1 cellular context compared by ENCODE assay signal in the genomic region with DNA sequence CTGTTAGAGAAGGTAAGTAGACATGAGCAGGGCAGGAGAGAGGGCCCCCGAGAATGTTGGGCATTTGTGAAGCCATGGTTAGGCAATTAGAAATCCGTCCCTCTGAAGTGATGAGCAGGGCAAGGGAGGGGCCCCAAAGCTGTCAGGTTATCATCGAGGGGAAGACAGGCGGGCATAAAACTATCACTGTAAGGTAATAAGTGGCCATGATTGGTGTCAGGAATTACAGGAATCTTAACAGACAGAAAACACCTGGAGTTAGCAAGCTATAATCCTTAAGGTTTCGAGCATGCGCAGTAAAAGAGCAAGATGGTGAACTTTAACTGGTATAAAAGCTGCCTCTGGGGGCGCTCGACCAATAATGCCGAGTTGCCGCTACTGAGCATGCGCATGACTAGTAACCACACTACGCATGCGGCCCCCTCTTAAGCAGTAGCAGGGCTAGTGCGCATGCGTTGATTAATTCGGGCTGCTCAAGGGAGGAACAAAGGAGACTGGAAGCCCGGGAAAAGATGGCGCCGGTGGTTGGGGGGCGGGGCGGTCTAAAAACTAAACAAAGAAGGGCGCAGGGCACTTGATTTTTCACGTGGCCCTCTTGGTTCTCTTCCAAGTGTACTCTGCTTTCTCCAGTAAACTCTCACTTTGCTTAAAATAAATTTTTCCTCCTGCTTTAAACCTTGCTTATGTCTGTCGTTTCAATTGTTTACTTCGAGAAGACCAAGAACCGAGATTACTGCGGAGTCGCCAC.
TF ChIP-seq lines count a peak whose summit lies in the region.

No MANE protein-coding gene starts in this region.

TF ChIP-seq in K562, 482 proteins besides CTCF, POLR2A, EP300 and RAD21 (continued from another document and continues in another):
- TF ChIP-seq ESRRB (CRISPR knock-in tag; IDR thresholded peaks at IDR 0.05; ENCODE audit: borderline replicate concordance): no peak
- no peak for TF ChIP-seq TRIM28 (IDR thresholded peaks at IDR 0.05)
- peak; percentile 55 for TF ChIP-seq POLR2G (IDR thresholded peaks at IDR 0.05; ENCODE audit: low read depth, low read length)
- TF ChIP-seq NRF1 (conservative IDR thresholded peaks at IDR 0.05 in 1 of 2, IDR thresholded peaks at IDR 0.05 in 1 of 2): peak; percentile 98
- 0 out of 4 replicates have a peak, but pooled peaks of 1 of the 2 experiments have one; percentile 19 for TF ChIP-seq RCOR1 (IDR thresholded peaks at IDR 0.05; ENCODE audit: borderline replicate concordance in 1 of 2, low read depth in 2 of 2, low read length in 2 of 2)
- TF ChIP-seq TAF7 (tag; IDR thresholded peaks at IDR 0.05): no peak
- no peak for TF ChIP-seq SP1 (CRISPR knock-in tag; IDR thresholded peaks at IDR 0.05)
- TF ChIP-seq MAZ (CRISPR knock-in tag; conservative IDR thresholded peaks at IDR 0.05 in 1 of 2, IDR thresholded peaks at IDR 0.05 in 1 of 2): peak in 1 of 2 experiments; percentile 41; a peak in 2 of 4 replicates
- TF ChIP-seq, protein P1, sequence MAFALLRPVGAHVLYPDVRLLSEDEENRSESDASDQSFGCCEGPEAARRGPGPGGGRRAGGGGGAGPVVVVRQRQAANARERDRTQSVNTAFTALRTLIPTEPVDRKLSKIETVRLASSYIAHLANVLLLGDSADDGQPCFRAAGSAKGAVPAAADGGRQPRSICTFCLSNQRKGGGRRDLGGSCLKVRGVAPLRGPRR (CRISPR knock-in tag; IDR thresholded peaks at IDR 0.05): no peak
- no peak for TF ChIP-seq HSF4 (CRISPR knock-in tag; IDR thresholded peaks at IDR 0.05; ENCODE audit: borderline replicate concordance)
- 0 out of 2 replicates have a peak, but pooled peaks have one; percentile 53 for TF ChIP-seq RHOXF2B (CRISPR knock-in tag; conservative IDR thresholded peaks at IDR 0.05)
- TF ChIP-seq ILK (tag; IDR thresholded peaks at IDR 0.05; ENCODE audit: borderline replicate concordance, low read depth): no peak
- TF ChIP-seq, protein P2, sequence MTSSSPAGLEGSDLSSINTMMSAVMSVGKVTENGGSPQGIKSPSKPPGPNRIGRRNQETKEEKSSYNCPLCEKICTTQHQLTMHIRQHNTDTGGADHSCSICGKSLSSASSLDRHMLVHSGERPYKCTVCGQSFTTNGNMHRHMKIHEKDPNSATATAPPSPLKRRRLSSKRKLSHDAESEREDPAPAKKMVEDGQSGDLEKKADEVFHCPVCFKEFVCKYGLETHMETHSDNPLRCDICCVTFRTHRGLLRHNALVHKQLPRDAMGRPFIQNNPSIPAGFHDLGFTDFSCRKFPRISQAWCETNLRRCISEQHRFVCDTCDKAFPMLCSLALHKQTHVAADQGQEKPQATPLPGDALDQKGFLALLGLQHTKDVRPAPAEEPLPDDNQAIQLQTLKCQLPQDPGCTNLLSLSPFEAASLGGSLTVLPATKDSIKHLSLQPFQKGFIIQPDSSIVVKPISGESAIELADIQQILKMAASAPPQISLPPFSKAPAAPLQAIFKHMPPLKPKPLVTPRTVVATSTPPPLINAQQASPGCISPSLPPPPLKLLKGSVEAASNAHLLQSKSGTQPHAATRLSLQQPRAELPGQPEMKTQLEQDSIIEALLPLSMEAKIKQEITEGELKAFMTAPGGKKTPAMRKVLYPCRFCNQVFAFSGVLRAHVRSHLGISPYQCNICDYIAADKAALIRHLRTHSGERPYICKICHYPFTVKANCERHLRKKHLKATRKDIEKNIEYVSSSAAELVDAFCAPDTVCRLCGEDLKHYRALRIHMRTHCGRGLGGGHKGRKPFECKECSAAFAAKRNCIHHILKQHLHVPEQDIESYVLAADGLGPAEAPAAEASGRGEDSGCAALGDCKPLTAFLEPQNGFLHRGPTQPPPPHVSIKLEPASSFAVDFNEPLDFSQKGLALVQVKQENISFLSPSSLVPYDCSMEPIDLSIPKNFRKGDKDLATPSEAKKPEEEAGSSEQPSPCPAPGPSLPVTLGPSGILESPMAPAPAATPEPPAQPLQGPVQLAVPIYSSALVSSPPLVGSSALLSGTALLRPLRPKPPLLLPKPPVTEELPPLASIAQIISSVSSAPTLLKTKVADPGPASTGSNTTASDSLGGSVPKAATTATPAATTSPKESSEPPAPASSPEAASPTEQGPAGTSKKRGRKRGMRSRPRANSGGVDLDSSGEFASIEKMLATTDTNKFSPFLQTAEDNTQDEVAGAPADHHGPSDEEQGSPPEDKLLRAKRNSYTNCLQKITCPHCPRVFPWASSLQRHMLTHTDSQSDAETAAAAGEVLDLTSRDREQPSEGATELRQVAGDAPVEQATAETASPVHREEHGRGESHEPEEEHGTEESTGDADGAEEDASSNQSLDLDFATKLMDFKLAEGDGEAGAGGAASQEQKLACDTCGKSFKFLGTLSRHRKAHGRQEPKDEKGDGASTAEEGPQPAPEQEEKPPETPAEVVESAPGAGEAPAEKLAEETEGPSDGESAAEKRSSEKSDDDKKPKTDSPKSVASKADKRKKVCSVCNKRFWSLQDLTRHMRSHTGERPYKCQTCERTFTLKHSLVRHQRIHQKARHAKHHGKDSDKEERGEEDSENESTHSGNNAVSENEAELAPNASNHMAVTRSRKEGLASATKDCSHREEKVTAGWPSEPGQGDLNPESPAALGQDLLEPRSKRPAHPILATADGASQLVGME (CRISPR knock-in tag; IDR thresholded peaks at IDR 0.05): no peak
- TF ChIP-seq, protein P3, sequence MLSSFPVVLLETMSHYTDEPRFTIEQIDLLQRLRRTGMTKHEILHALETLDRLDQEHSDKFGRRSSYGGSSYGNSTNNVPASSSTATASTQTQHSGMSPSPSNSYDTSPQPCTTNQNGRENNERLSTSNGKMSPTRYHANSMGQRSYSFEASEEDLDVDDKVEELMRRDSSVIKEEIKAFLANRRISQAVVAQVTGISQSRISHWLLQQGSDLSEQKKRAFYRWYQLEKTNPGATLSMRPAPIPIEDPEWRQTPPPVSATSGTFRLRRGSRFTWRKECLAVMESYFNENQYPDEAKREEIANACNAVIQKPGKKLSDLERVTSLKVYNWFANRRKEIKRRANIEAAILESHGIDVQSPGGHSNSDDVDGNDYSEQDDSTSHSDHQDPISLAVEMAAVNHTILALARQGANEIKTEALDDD (IDR thresholded peaks at IDR 0.05): peak; percentile 82
- TF ChIP-seq HLTF (IDR thresholded peaks at IDR 0.05): no peak
- 0 out of 2 replicates have a peak, but pooled peaks have one; percentile 33 for TF ChIP-seq HCFC1 (IDR thresholded peaks at IDR 0.05; ENCODE audit: low read depth, low read length)
- TF ChIP-seq, protein P4, sequence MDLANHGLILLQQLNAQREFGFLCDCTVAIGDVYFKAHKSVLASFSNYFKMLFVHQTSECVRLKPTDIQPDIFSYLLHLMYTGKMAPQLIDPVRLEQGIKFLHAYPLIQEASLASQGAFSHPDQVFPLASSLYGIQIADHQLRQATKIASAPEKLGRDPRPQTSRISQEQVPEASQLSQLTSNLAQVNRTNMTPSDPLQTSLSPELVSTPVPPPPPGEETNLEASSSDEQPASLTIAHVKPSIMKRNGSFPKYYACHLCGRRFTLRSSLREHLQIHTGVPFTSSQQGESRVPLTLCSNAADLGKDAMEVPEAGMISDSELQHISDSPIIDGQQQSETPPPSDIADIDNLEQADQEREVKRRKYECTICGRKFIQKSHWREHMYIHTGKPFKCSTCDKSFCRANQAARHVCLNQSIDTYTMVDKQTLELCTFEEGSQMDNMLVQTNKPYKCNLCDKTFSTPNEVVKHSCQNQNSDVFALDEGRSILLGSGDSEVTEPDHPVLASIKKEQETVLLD (IDR thresholded peaks at IDR 0.05): peak; percentile 98
- peak; percentile 55; the same call in 1 of the 2 replicates for TF ChIP-seq EP400 (IDR thresholded peaks at IDR 0.05)
- no peak for TF ChIP-seq KDM5B (IDR thresholded peaks at IDR 0.05; ENCODE audit: insufficient replicate concordance, low read depth, low read length)
- peak; percentile 94 for TF ChIP-seq POLR2AphosphoS2 (IDR thresholded peaks at IDR 0.05; ENCODE audit: low read length)
- TF ChIP-seq ERF (CRISPR knock-in tag; IDR thresholded peaks at IDR 0.05): peak; percentile 84
- TF ChIP-seq, protein P5, sequence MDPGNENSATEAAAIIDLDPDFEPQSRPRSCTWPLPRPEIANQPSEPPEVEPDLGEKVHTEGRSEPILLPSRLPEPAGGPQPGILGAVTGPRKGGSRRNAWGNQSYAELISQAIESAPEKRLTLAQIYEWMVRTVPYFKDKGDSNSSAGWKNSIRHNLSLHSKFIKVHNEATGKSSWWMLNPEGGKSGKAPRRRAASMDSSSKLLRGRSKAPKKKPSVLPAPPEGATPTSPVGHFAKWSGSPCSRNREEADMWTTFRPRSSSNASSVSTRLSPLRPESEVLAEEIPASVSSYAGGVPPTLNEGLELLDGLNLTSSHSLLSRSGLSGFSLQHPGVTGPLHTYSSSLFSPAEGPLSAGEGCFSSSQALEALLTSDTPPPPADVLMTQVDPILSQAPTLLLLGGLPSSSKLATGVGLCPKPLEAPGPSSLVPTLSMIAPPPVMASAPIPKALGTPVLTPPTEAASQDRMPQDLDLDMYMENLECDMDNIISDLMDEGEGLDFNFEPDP (CRISPR knock-in tag; IDR thresholded peaks at IDR 0.05): no peak
- TF ChIP-seq BRF1 (IDR thresholded peaks at IDR 0.05; ENCODE audit: borderline replicate concordance, extremely low read depth, insufficient read length): no peak
- no peak for TF ChIP-seq KAT8 (IDR thresholded peaks at IDR 0.05; ENCODE audit: low read depth)
- no peak for TF ChIP-seq ZFX (CRISPR knock-in tag; IDR thresholded peaks at IDR 0.05)
- TF ChIP-seq, protein P6, sequence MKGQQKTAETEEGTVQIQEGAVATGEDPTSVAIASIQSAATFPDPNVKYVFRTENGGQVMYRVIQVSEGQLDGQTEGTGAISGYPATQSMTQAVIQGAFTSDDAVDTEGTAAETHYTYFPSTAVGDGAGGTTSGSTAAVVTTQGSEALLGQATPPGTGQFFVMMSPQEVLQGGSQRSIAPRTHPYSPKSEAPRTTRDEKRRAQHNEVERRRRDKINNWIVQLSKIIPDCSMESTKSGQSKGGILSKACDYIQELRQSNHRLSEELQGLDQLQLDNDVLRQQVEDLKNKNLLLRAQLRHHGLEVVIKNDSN (CRISPR knock-in tag; IDR thresholded peaks at IDR 0.05): no peak
- no peak for TF ChIP-seq NFATC3 (IDR thresholded peaks at IDR 0.05)
- no peak for TF ChIP-seq EWSR1 (IDR thresholded peaks at IDR 0.05; ENCODE audit: borderline replicate concordance, low read depth, partially characterized antibody)
- no peak for TF ChIP-seq ZNF239 (CRISPR knock-in tag; IDR thresholded peaks at IDR 0.05)
- TF ChIP-seq ZNF324 (CRISPR knock-in tag; IDR thresholded peaks at IDR 0.05): no peak
- TF ChIP-seq MEIS2 (IDR thresholded peaks at IDR 0.05; ENCODE audit: partially characterized antibody): peak; percentile 95
- TF ChIP-seq ILF3 (IDR thresholded peaks at IDR 0.05; ENCODE audit: borderline replicate concordance): 0 out of 2 replicates have a peak, but pooled peaks have one; percentile 58
- no peak for TF ChIP-seq HDGF (IDR thresholded peaks at IDR 0.05)
- TF ChIP-seq GABPB1 (CRISPR knock-in tag; IDR thresholded peaks at IDR 0.05): 0 out of 2 replicates have a peak, but pooled peaks have one; percentile 35
- TF ChIP-seq RBFOX2 (IDR thresholded peaks at IDR 0.05; ENCODE audit: low read depth, low read length): peak; percentile 37; the same call in 1 of the 2 replicates
- TF ChIP-seq ZNF316 (IDR thresholded peaks at IDR 0.05): no peak
- peak; percentile 66; the same call in 1 of the 2 replicates for TF ChIP-seq RFX7 (CRISPR knock-in tag; IDR thresholded peaks at IDR 0.05)
- no peak for TF ChIP-seq GTF2A2 (tag; IDR thresholded peaks at IDR 0.05)
- no peak for TF ChIP-seq RB1 (IDR thresholded peaks at IDR 0.05; ENCODE audit: low read depth)
- TF ChIP-seq, protein P7, sequence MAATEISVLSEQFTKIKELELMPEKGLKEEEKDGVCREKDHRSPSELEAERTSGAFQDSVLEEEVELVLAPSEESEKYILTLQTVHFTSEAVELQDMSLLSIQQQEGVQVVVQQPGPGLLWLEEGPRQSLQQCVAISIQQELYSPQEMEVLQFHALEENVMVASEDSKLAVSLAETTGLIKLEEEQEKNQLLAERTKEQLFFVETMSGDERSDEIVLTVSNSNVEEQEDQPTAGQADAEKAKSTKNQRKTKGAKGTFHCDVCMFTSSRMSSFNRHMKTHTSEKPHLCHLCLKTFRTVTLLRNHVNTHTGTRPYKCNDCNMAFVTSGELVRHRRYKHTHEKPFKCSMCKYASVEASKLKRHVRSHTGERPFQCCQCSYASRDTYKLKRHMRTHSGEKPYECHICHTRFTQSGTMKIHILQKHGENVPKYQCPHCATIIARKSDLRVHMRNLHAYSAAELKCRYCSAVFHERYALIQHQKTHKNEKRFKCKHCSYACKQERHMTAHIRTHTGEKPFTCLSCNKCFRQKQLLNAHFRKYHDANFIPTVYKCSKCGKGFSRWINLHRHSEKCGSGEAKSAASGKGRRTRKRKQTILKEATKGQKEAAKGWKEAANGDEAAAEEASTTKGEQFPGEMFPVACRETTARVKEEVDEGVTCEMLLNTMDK (IDR thresholded peaks at IDR 0.05; ENCODE audit: borderline replicate concordance, insufficient read depth, low read depth, low read length, poor library complexity, severe bottlenecking): peak; percentile 67
- TF ChIP-seq OTX1 (CRISPR knock-in tag; IDR thresholded peaks at IDR 0.05): 0 out of 2 replicates have a peak, but pooled peaks have one; percentile 9
- TF ChIP-seq, protein P8, sequence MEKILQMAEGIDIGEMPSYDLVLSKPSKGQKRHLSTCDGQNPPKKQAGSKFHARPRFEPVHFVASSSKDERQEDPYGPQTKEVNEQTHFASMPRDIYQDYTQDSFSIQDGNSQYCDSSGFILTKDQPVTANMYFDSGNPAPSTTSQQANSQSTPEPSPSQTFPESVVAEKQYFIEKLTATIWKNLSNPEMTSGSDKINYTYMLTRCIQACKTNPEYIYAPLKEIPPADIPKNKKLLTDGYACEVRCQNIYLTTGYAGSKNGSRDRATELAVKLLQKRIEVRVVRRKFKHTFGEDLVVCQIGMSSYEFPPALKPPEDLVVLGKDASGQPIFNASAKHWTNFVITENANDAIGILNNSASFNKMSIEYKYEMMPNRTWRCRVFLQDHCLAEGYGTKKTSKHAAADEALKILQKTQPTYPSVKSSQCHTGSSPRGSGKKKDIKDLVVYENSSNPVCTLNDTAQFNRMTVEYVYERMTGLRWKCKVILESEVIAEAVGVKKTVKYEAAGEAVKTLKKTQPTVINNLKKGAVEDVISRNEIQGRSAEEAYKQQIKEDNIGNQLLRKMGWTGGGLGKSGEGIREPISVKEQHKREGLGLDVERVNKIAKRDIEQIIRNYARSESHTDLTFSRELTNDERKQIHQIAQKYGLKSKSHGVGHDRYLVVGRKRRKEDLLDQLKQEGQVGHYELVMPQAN (IDR thresholded peaks at IDR 0.05; ENCODE audit: borderline replicate concordance): peak; percentile 48; the same call in 1 of the 2 replicates
- no peak for TF ChIP-seq ZNF583 (CRISPR knock-in tag; IDR thresholded peaks at IDR 0.05)
- no peak for TF ChIP-seq KLF16 (IDR thresholded peaks at IDR 0.05)
- peak; percentile 34; the same call in 1 of the 2 replicates for TF ChIP-seq SPI1 (IDR thresholded peaks at IDR 0.05; ENCODE audit: borderline replicate concordance, low read depth, low read length)
- no peak for TF ChIP-seq PTRF (tag; IDR thresholded peaks at IDR 0.05)
- TF ChIP-seq MXI1 (IDR thresholded peaks at IDR 0.05; ENCODE audit: low read depth, low read length): peak; percentile 41; the same call in 1 of the 2 replicates
- TF ChIP-seq ZNF431 (CRISPR knock-in tag; IDR thresholded peaks at IDR 0.05): no peak
- peak; percentile 87; the same call in 1 of the 2 replicates for TF ChIP-seq POLR2AphosphoS5 (IDR thresholded peaks at IDR 0.05; ENCODE audit: control insufficient read depth, insufficient read depth, low read depth, low read length)
- 0 out of 4 replicates have a peak, but pooled peaks of 1 of the 2 experiments have one; percentile 24 for TF ChIP-seq HDAC1 (IDR thresholded peaks at IDR 0.05)
- no peak for TF ChIP-seq POLR2H (tag; IDR thresholded peaks at IDR 0.05; ENCODE audit: low read depth)
- no peak for TF ChIP-seq SLC30A9 (CRISPR knock-in tag; IDR thresholded peaks at IDR 0.05)
- 0 out of 2 replicates have a peak, but pooled peaks have one; percentile 20 for TF ChIP-seq ESRRA (IDR thresholded peaks at IDR 0.05; ENCODE audit: borderline replicate concordance, low read depth)
